ENCODE assay signal across 8 cellular contexts in genomic region chr10:21278491-21279216, GRCh38.
DNase-seq lines count a peak whose midpoint lies in the region; ATAC-seq and TF ChIP-seq lines count a peak whose summit lies in the region.

No MANE protein-coding gene starts in this region.

- TF ChIP-seq CTCF in AG10803 (conservative IDR thresholded peaks at IDR 0.05; ENCODE audit: low read length) (peak; percentile 86), lung (IDR thresholded peaks at IDR 0.05; ENCODE audit: control extremely low read depth, extremely low read depth) (peak; percentile 67)

- H3K36me3 Mint-ChIP-seq in activated CD4-positive, alpha-beta T cell treated with anti-CD3 and anti-CD28 coated beads, Interleukin-2, amount 10 ng/mL, durations not matched to agents 24 days and 14 days (ENCODE audit: low read depth): no peaks in the 10 kb centered on the region

- H3K27ac Mint-ChIP-seq in activated CD4-positive, alpha-beta T cell treated with anti-CD3 and anti-CD28 coated beads, Interleukin-2, amount 10 ng/mL, durations not matched to agents 24 days and 14 days: no peak overlapping the region

- H3K27ac ChIP-seq in lung (ENCODE audit: low read depth in 1 of 2, low read length in 1 of 2): no peak overlapping the region

- ATAC-seq in GM18520 (IDR thresholded peaks at IDR 0.05; ENCODE audit: unreplicated experiment): peak; percentile 58
- peak; percentile 93 for ATAC-seq in HG03060 (IDR thresholded peaks at IDR 0.05; ENCODE audit: low read depth, unreplicated experiment)
- peak; percentile 96 for ATAC-seq in lung (ENCODE audit: insufficient read depth, low FRiP score)

- no peaks in the 10 kb centered on the region for H3K4me1 ChIP-seq in lung (ENCODE audit: control insufficient read depth in 2 of 2, insufficient read depth in 2 of 2, low read length in 2 of 2)

- H3K4me3 Mint-ChIP-seq in activated CD4-positive, alpha-beta T cell treated with anti-CD3 and anti-CD28 coated beads, Interleukin-2, amount 10 ng/mL, durations not matched to agents 24 days and 14 days: no peak overlapping the region

- no peak overlapping the region for H3K4me3 ChIP-seq in AG10803 (ENCODE audit: low read length)
- H3K4me3 ChIP-seq in lung: no peak overlapping the region

- H3K27me3 Mint-ChIP-seq in activated CD4-positive, alpha-beta T cell treated with anti-CD3 and anti-CD28 coated beads, Interleukin-2, amount 10 ng/mL, durations not matched to agents 24 days and 14 days: no peaks in the 10 kb centered on the region

- H3K9me3 Mint-ChIP-seq in activated CD4-positive, alpha-beta T cell treated with anti-CD3 and anti-CD28 coated beads, Interleukin-2, amount 10 ng/mL, durations not matched to agents 24 days and 14 days: no peaks in the 10 kb centered on the region

- peak; percentile 93 for DNase-seq in AG10803 (ENCODE audit: low read depth)
- peak; percentile 30 for DNase-seq in NCI-H446 treated with DMSO at 0.1 percent for 48 hours (lab: John Stamatoyannopoulos, UW)
- DNase-seq in activated CD4-positive, alpha-beta T cell treated with anti-CD3 and anti-CD28 coated beads, Interleukin-2, amount 10 ng/mL, durations not matched to agents 24 days and 14 days: peak; percentile 89
- DNase-seq in dermis blood vessel endothelial cell: peak; percentile 98
- peak; percentile 95 for DNase-seq in lung (ENCODE audit: low spot score)
- peak; percentile 56 for DNase-seq in stimulated activated CD8-positive, alpha-beta memory T cell treated with anti-CD3 and anti-CD28 coated beads, Interleukin-15, amount 100 ng/mL, for 24 hours (ENCODE audit: low read depth)

- WGBS in lung, 2 donors: 37 to 39% methylated on average over 8 of the region's 8 CpGs

- H3K9me3 ChIP-seq in lung (ENCODE audit: control insufficient read depth in 2 of 2, insufficient read depth in 1 of 2, low read length in 1 of 2): no peaks in the 10 kb centered on the region

- intact Hi-C loops in activated CD4-positive, alpha-beta T cell treated with anti-CD3 and anti-CD28 coated beads, Interleukin-2, amount 10 ng/mL, durations not matched to agents 24 days and 14 days (cut with micrococcal nuclease): loop anchor here (10.0 kb wide), 1 partner anchor 676 kb away; no protein-coding TSS in a partner anchor

- no peaks in the 10 kb centered on the region for H3K27me3 ChIP-seq in lung (ENCODE audit: control insufficient read depth, insufficient read depth)

- H3K4me1 Mint-ChIP-seq in activated CD4-positive, alpha-beta T cell treated with anti-CD3 and anti-CD28 coated beads, Interleukin-2, amount 10 ng/mL, durations not matched to agents 24 days and 14 days: no peaks in the 10 kb centered on the region

- no peaks in the 10 kb centered on the region for H3K36me3 ChIP-seq in lung (ENCODE audit: control insufficient read depth in 2 of 2, insufficient read depth in 2 of 2, low read length in 2 of 2)

Comparison
In these comparisons a context has a peak if more than half of its experiments do, and no peak if none do; other contexts are left out.
1. DNase-seq: peak in every context shown above with its lines; median percentile 98 in dermis blood vessel endothelial cell; 95 in lung; 93 in AG10803; 89 in activated CD4-positive, alpha-beta T cell treated with anti-CD3 and anti-CD28 coated beads, Interleukin-2, amount 10 ng/mL, durations not matched to agents 24 days and 14 days; 56 in stimulated activated CD8-positive, alpha-beta memory T cell treated with anti-CD3 and anti-CD28 coated beads, Interleukin-15, amount 100 ng/mL, for 24 hours; 30 in NCI-H446 treated with DMSO at 0.1 percent for 48 hours.